20 cellular contexts compared by ENCODE assay signal in the genomic region with DNA sequence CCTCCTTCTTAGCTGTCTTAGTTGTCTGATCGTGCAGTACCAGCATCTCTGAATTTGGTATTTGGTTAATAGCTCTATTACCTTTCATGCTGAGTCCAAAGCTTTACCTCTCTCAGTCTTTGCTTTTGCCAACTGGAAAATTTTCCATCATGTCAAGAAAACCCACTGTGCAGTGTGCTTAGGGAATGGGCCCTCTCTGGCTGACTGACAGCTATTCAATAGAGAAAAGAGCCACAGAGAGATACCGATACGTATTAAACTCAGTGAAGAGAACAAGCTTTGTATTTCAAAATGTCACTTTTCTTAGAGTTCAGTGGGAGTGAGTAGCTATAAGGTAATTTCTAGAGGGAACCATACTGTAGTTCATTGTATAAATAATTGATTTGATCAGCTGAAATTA.
DNase-seq lines count a peak whose midpoint lies in the region; ATAC-seq and TF ChIP-seq lines count a peak whose summit lies in the region.
"Had no signal": no experiment of that assay in that cellular context is flagged by ENCODE, and none has a peak within 500 bp of the region (broad histone marks: within the 10 kb centered on the region; RNA-seq: fewer than 3 reads in every experiment).

No MANE protein-coding gene starts in this region.

- H3K27ac Mint-ChIP-seq in neural progenitor cell, result no peak overlapping the region
- H3K27ac Mint-ChIP-seq: B cell; CD4-positive, alpha-beta T cell; CD8-positive, alpha-beta T cell had no signal

- intact Hi-C loops in heart right ventricle (cut with DNase I) (no loop called here), prostate gland (cut with DNase I) (no loop called here)

- H3K27ac ChIP-seq in OCI-LY1 (ENCODE audit: low read depth, low read length, poor library complexity, severe bottlenecking) (no peak overlapping the region), neural cell (ENCODE audit: low read length) (peak overlapping the region; percentile 78), neural progenitor cell (no peak overlapping the region), heart right ventricle (no peak overlapping the region), prostate gland (no peak overlapping the region)
- H3K27ac ChIP-seq: 22Rv1; A549; BLaER1 treated with 17β-estradiol and CSF1 and Interleukin-3, amounts not matched to agents 10 nM and 100 nM; C4-2B had no signal

- peaks cover 4% of the 10 kb centered on the region for H3K4me1 Mint-ChIP-seq in neural progenitor cell
- H3K4me1 Mint-ChIP-seq: B cell had no signal

- no peaks in the 10 kb centered on the region for H4K20me1 ChIP-seq in OCI-LY1 (ENCODE audit: insufficient read depth, low read length)
- H4K20me1 ChIP-seq in neural cell (ENCODE audit: insufficient read depth), result no peaks in the 10 kb centered on the region
- no peaks in the 10 kb centered on the region for H4K20me1 ChIP-seq in neural progenitor cell (ENCODE audit: low read depth)
- H4K20me1 ChIP-seq: BLaER1 treated with 17β-estradiol and CSF1 and Interleukin-3, amounts not matched to agents 10 nM and 100 nM had no signal

- H2AFZ ChIP-seq in OCI-LY1 (ENCODE audit: low read length) (peak overlapping the region; percentile 98), neural cell (ENCODE audit: low read depth, low read length) (no peak overlapping the region), neural progenitor cell (replicated peaks) (peak overlapping the region; percentile 69)

- TF ChIP-seq EP300 in neural cell (conservative IDR thresholded peaks at IDR 0.05; ENCODE audit: poor library complexity, severe bottlenecking), result peak; percentile 91

- H3K9me3 Mint-ChIP-seq in neural progenitor cell, result no peaks in the 10 kb centered on the region
- H3K9me3 Mint-ChIP-seq: CD8-positive, alpha-beta T cell had no signal

- H3K9me3 ChIP-seq in OCI-LY1 (ENCODE audit: low read length) (no peaks in the 10 kb centered on the region), neural cell (ENCODE audit: low read length) (no peaks in the 10 kb centered on the region), neural progenitor cell (ENCODE audit: low read depth) (no peaks in the 10 kb centered on the region), heart right ventricle (peaks cover 0 to under 1% (median 0%) of the 10 kb centered on the region in 11 donors), prostate gland (no peaks in the 10 kb centered on the region)
- H3K9me3 ChIP-seq: A549; BLaER1 treated with 17β-estradiol and CSF1 and Interleukin-3, amounts not matched to agents 10 nM and 100 nM; Caco-2 had no signal

- no peaks in the 10 kb centered on the region for H3K9me2 ChIP-seq in OCI-LY1 (ENCODE audit: low read depth, low read length)
- no peaks in the 10 kb centered on the region for H3K9me2 ChIP-seq in neural cell (ENCODE audit: insufficient read depth, low read length)

- TF ChIP-seq CTCF in OCI-LY1 (IDR thresholded peaks at IDR 0.05; ENCODE audit: low read length), result no peak
- TF ChIP-seq CTCF in neural cell (IDR thresholded peaks at IDR 0.05; ENCODE audit: poor library complexity, severe bottlenecking), result no peak
- no peak for TF ChIP-seq CTCF in neural progenitor cell (IDR thresholded peaks at IDR 0.05)
- no peak for TF ChIP-seq CTCF in heart right ventricle (IDR thresholded peaks at IDR 0.05)
- TF ChIP-seq CTCF in prostate gland (IDR thresholded peaks at IDR 0.05), result no peak

- H3K27me3 ChIP-seq in OCI-LY1 (ENCODE audit: insufficient read depth, low read length) (no peaks in the 10 kb centered on the region), neural cell (ENCODE audit: insufficient read depth, low read depth, low read length) (no peaks in the 10 kb centered on the region), neural progenitor cell (no peaks in the 10 kb centered on the region), heart right ventricle (no peaks in the 10 kb centered on the region), prostate gland (replicated peaks; ENCODE audit: insufficient read depth) (no peaks in the 10 kb centered on the region)
- H3K27me3 ChIP-seq: BLaER1 treated with 17β-estradiol and CSF1 and Interleukin-3, amounts not matched to agents 10 nM and 100 nM had no signal

- H3K4me3 Mint-ChIP-seq in neural progenitor cell, result no peak overlapping the region
- H3K4me3 Mint-ChIP-seq: B cell; CD4-positive, alpha-beta T cell; CD8-positive, alpha-beta T cell had no signal

- peak; percentile 44 for TF ChIP-seq RAD21 in neural cell (conservative IDR thresholded peaks at IDR 0.05)

- no peaks in the 10 kb centered on the region for H3K79me2 ChIP-seq in OCI-LY1 (ENCODE audit: insufficient read depth, low read length)
- H3K79me2 ChIP-seq in neural cell (replicated peaks; ENCODE audit: insufficient read depth, low read length), result no peaks in the 10 kb centered on the region
- H3K79me2 ChIP-seq in neural progenitor cell (ENCODE audit: low read depth), result no peaks in the 10 kb centered on the region

- DNase-seq in SK-MEL-5 (ENCODE audit: low read depth, low spot score) (peak; percentile 4), neural progenitor cell (ENCODE audit: low spot score) (no peak), germinal center (ENCODE audit: low spot score) (no peak), heart right ventricle (no peak), prostate gland (ENCODE audit: low spot score) (no peak)
- DNase-seq: AML-193; Caco-2; Calu3; CD4-positive, alpha-beta T cell; CD8-positive, alpha-beta T cell; DMS79 treated with DMSO at 0.1 percent for 48 hours; GF-D8 had no signal

- no peaks in the 10 kb centered on the region for H3K36me3 Mint-ChIP-seq in neural progenitor cell
- H3K36me3 Mint-ChIP-seq: CD8-positive, alpha-beta T cell had no signal

- peaks cover 3% of the 10 kb centered on the region; the same call in 1 of the 2 replicates for H3F3A ChIP-seq in OCI-LY1 (ENCODE audit: insufficient read depth, low read length)
- peaks cover 11% of the 10 kb centered on the region for H3F3A ChIP-seq in neural cell (ENCODE audit: insufficient read depth, low read length, poor library complexity, severe bottlenecking)
- no peaks in the 10 kb centered on the region for H3F3A ChIP-seq in neural progenitor cell (ENCODE audit: low read depth)

- no peak overlapping the region for H3K4me2 ChIP-seq in OCI-LY1 (ENCODE audit: low read length)
- H3K4me2 ChIP-seq in neural cell (ENCODE audit: low read length), result no peak overlapping the region
- no peak overlapping the region for H3K4me2 ChIP-seq in neural progenitor cell
- H3K4me2 ChIP-seq: A549; BLaER1 treated with 17β-estradiol and CSF1 and Interleukin-3, amounts not matched to agents 10 nM and 100 nM had no signal

- WGBS in heart right ventricle, 2 donors, result 82 to 83% methylated on average over 3 of the region's 3 CpGs
- WGBS in prostate gland, result 85% methylated on average over 3 of the region's 3 CpGs

- H3K4me3 ChIP-seq in OCI-LY1 (ENCODE audit: low read depth, low read length, poor library complexity, severe bottlenecking) (no peak overlapping the region), neural cell (ENCODE audit: low read length) (peak overlapping the region; percentile 6), neural progenitor cell (no peak overlapping the region), heart right ventricle (no peak overlapping the region), prostate gland (no peak overlapping the region)
- H3K4me3 ChIP-seq: A549; BLaER1 treated with 17β-estradiol and CSF1 and Interleukin-3, amounts not matched to agents 10 nM and 100 nM had no signal

- ATAC-seq in HG03045 (IDR thresholded peaks at IDR 0.05; ENCODE audit: unreplicated experiment) (no peak), heart right ventricle (no peak)
- ATAC-seq: A549; CD8-positive, alpha-beta T cell had no signal

- no peaks in the 10 kb centered on the region for H3K27me3 Mint-ChIP-seq in neural progenitor cell (ENCODE audit: insufficient read depth, low read depth)
- H3K27me3 Mint-ChIP-seq: B cell; CD4-positive, alpha-beta T cell had no signal

- in situ Hi-C loops in SK-MEL-5 (cut with HindIII; ENCODE audit: low pct_unique_long_range_greater_than_20kb, low sequenced_read_pairs), result no loop called here

- H3K9ac ChIP-seq in OCI-LY1 (ENCODE audit: low read length) (no peak overlapping the region), neural cell (ENCODE audit: low read length) (peak overlapping the region; percentile 11), neural progenitor cell (no peak overlapping the region)
- H3K9ac ChIP-seq: BLaER1 treated with 17β-estradiol and CSF1 and Interleukin-3, amounts not matched to agents 10 nM and 100 nM had no signal

- no peaks in the 10 kb centered on the region for H3K36me3 ChIP-seq in OCI-LY1 (ENCODE audit: insufficient read depth, low read length)
- no peaks in the 10 kb centered on the region for H3K36me3 ChIP-seq in neural cell (ENCODE audit: insufficient read depth, low read length)
- no peaks in the 10 kb centered on the region for H3K36me3 ChIP-seq in neural progenitor cell
- no peaks in the 10 kb centered on the region for H3K36me3 ChIP-seq in heart right ventricle
- no peaks in the 10 kb centered on the region for H3K36me3 ChIP-seq in prostate gland
- H3K36me3 ChIP-seq: BLaER1 treated with 17β-estradiol and CSF1 and Interleukin-3, amounts not matched to agents 10 nM and 100 nM had no signal

- TF ChIP-seq POLR2A in prostate gland (IDR thresholded peaks at IDR 0.05), result no peak

- H3K4me1 ChIP-seq in OCI-LY1 (ENCODE audit: insufficient read depth, low read length, severe bottlenecking), result peaks cover 10% of the 10 kb centered on the region
- H3K4me1 ChIP-seq in neural progenitor cell, result peaks cover 8% of the 10 kb centered on the region
- H3K4me1 ChIP-seq in heart right ventricle, result no peaks in the 10 kb centered on the region
- H3K4me1 ChIP-seq in prostate gland (replicated peaks), result no peaks in the 10 kb centered on the region
- H3K4me1 ChIP-seq: A549; BLaER1 treated with 17β-estradiol and CSF1 and Interleukin-3, amounts not matched to agents 10 nM and 100 nM; Caco-2 had no signal

TF ChIP-seq in neural cell, 6 proteins besides CTCF, POLR2A, EP300 and RAD21 (continues in another document):
- TF ChIP-seq POLR2AphosphoS5 (IDR thresholded peaks at IDR 0.05) (peak; percentile 86), SMC3 (conservative IDR thresholded peaks at IDR 0.05; ENCODE audit: poor library complexity) (peak; percentile 19)
